ENCODE assay signal across 25 cellular contexts in the genomic region with DNA sequence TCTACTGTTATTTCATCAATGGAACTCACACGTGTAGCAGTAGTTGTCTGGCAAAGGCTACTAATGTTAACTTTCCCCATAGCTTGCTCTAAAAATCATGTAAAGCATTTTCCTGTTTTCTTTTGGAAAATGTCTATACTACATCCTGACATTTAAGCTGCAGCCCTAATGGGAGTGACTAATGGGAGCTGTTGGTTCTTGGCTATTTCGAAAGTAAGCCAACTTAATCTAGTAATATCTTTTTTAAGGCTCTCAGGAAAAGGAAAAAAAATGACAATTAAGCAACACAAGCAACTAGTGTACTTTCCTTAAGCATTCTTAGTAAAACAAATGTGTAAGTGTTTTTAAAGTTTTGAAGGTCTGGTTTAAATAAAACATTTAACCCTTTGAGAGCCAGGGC.
DNase-seq lines count a peak whose midpoint lies in the region; ATAC-seq and TF ChIP-seq lines count a peak whose summit lies in the region.
"Had no signal": no experiment of that assay in that cellular context is flagged by ENCODE, and none has a peak within 500 bp of the region (broad histone marks: within the 10 kb centered on the region; RNA-seq: fewer than 3 reads in every experiment).

No MANE protein-coding gene starts in this region.

- ATAC-seq in omental fat pad (ENCODE audit: low FRiP score): peak; percentile 54
- ATAC-seq in HG03175 (IDR thresholded peaks at IDR 0.05; ENCODE audit: unreplicated experiment): no peak
- no peak for ATAC-seq in GM18909 (IDR thresholded peaks at IDR 0.05; ENCODE audit: poor library complexity, unreplicated experiment)
- no peak for ATAC-seq in aorta (ENCODE audit: low FRiP score)
- ATAC-seq: A549; activated T-cell treated with anti-CD3 and anti-CD28 coated beads, Interleukin-2, amount 50 U/mL, for 4 hours; gastroesophageal sphincter; mucosa of descending colon had no signal

- H3K27me3 ChIP-seq in adipocyte (replicated peaks; ENCODE audit: control insufficient read depth, insufficient read depth, low read length) (no peaks in the 10 kb centered on the region), aorta (ENCODE audit: control insufficient read depth in 1 of 2, insufficient read depth in 2 of 2, low read length in 1 of 2) (no peaks in the 10 kb centered on the region)
- H3K27me3 ChIP-seq: adrenal gland, gastroesophageal sphincter, upper lobe of left lung had no signal

- no peak for TF ChIP-seq CTCF in omental fat pad (IDR thresholded peaks at IDR 0.05)
- no peak for TF ChIP-seq CTCF in GM10248 (IDR thresholded peaks at IDR 0.05; ENCODE audit: control extremely low read depth, extremely low read depth, low read depth, missing control alignments)

- intact Hi-C loops in aorta (cut with DNase I): no loop called here

- CTCF ChIA-PET in GM10248 (lab: Yijun Ruan, JAX): no interaction called here

- peaks cover 15% of the 10 kb centered on the region for H3K4me1 ChIP-seq in adipocyte (ENCODE audit: control insufficient read depth, insufficient read depth, low read length)
- no peaks in the 10 kb centered on the region for H3K4me1 ChIP-seq in aorta (ENCODE audit: control insufficient read depth in 1 of 2, insufficient read depth in 2 of 2, low read length in 2 of 2)
- H3K4me1 ChIP-seq: A549, adrenal gland, HAP-1, upper lobe of left lung had no signal

- DNase-seq in EL (peak; percentile 11), adipocyte (ENCODE audit: low read depth) (peak; percentile 85), fibroblast of gingiva (ENCODE audit: low read depth) (peak; percentile 84), omental fat pad (ENCODE audit: low spot score) (no peak), GM10248 (ENCODE audit: extremely low spot score) (no peak), aorta (no peak)
- DNase-seq: activated CD4-positive, alpha-beta T cell treated with anti-CD3 and anti-CD28 coated beads for 48 hours; activated naive CD4-positive, alpha-beta T cell; activated T-cell treated with anti-CD3 and anti-CD28 coated beads, Interleukin-2, amount 50 U/mL, for 4 hours; adrenal gland; hypothalamus; islet precursor cell; mucosa of descending colon; NCI-H1105 treated with DMSO at 0.1 percent for 48 hours; NCI-H2081; NCI-H226; posterior cingulate gyrus; upper lobe of left lung had no signal

- no peak overlapping the region for H3K9ac ChIP-seq in adipocyte (ENCODE audit: low read length)

- no peak overlapping the region for H3K27ac ChIP-seq in aorta (ENCODE audit: low read depth in 1 of 2, low read length in 2 of 2)
- H3K27ac ChIP-seq: A549, adrenal gland, gastroesophageal sphincter, RWPE1, upper lobe of left lung, VCaP had no signal

- H3K36me3 ChIP-seq in adipocyte (ENCODE audit: control insufficient read depth, insufficient read depth, low read length, severe bottlenecking) (peaks cover 25% of the 10 kb centered on the region), aorta (ENCODE audit: control insufficient read depth in 1 of 2, insufficient read depth in 2 of 2, low read length in 1 of 2) (no peaks in the 10 kb centered on the region)
- H3K36me3 ChIP-seq: adrenal gland, gastroesophageal sphincter, HAP-1, upper lobe of left lung had no signal

- POLR2A ChIA-PET in GM10248 (lab: Yijun Ruan, JAX): no interaction called here

- WGBS in aorta, 2 donors: 30 to 37% methylated on average over 2 of the region's 2 CpGs

- no peaks in the 10 kb centered on the region for H3K9me3 ChIP-seq in adipocyte (ENCODE audit: control insufficient read depth, low read length)
- no peaks in the 10 kb centered on the region for H3K9me3 ChIP-seq in aorta (ENCODE audit: control insufficient read depth, low read length)
- H3K9me3 ChIP-seq: A549, adrenal gland, gastroesophageal sphincter, HAP-1, mucosa of descending colon, upper lobe of left lung had no signal

- H3K4me3 ChIP-seq in adipocyte (ENCODE audit: low read length) (no peak overlapping the region), aorta (ENCODE audit: low read length in 2 of 2) (no peak overlapping the region)
- H3K4me3 ChIP-seq: A549, adrenal gland, gastroesophageal sphincter, HAP-1, mucosa of descending colon, upper lobe of left lung had no signal

Comparison
In these comparisons a context has a peak if more than half of its experiments do, and no peak if none do; other contexts are left out.
1. DNase-seq: peak in EL (single experiment), adipocyte (single experiment) and fibroblast of gingiva (single experiment); none in omental fat pad (single experiment), GM10248 (single experiment) and aorta (0 of 2).